ENCODE assay signal across 16 cellular contexts in genomic region chr2:206708286-206708685, GRCh38. TPM values are rescaled to one million over a fixed set of nuclear protein-coding genes. Genes with fewer than 3 reads are reported as not detected.
DNase-seq lines count a peak whose midpoint lies in the region; ATAC-seq and TF ChIP-seq lines count a peak whose summit lies in the region.
"Had no signal": no experiment of that assay in that cellular context is flagged by ENCODE, and none has a peak within 500 bp of the region (broad histone marks: within the 10 kb centered on the region; RNA-seq: fewer than 3 reads in every experiment).

No MANE protein-coding gene starts in this region.

- H3K27me3 Mint-ChIP-seq in activated naive CD8-positive, alpha-beta T cell treated with anti-CD3 and anti-CD28 coated beads, Interleukin-2, amount 50 U/mL, for 24 hours, result peaks cover 5% of the 10 kb centered on the region
- H3K27me3 Mint-ChIP-seq: CD4-positive, alpha-beta T cell had no signal

- no peaks in the 10 kb centered on the region for H3K4me1 ChIP-seq in mucosa of descending colon (ENCODE audit: low read depth)

- no peaks in the 10 kb centered on the region for H3K36me3 ChIP-seq in mucosa of descending colon (ENCODE audit: low read depth)

- ATAC-seq in mucosa of descending colon, result peak; percentile 86
- no peak for ATAC-seq in activated naive CD8-positive, alpha-beta T cell treated with anti-CD3 and anti-CD28 coated beads, Interleukin-2, amount 50 U/mL, for 24 hours
- ATAC-seq: GM12878, HepG2 had no signal

- CTCF ChIA-PET in HEK293T (lab: Yijun Ruan, JAX), result interaction anchor here (0.5 kb wide), 1 partner anchor 61 kb away, joined by 5 read pairs; no protein-coding TSS in a partner anchor

- peak; percentile 7 for DNase-seq in NCI-H748 (lab: John Stamatoyannopoulos, UW; ENCODE audit: unreplicated experiment)
- DNase-seq in NCI-H748 treated with DMSO at 0.1 percent for 48 hours (lab: John Stamatoyannopoulos, UW), result no peak
- DNase-seq in HEK293T (ENCODE audit: extremely low spot score), result no peak
- peak in 1 of 3 donors; percentile 48 for DNase-seq in mucosa of descending colon
- no peak for DNase-seq in activated T-cell treated with anti-CD3 and anti-CD28 coated beads for 4 hours
- DNase-seq in NCI-H524 treated with DMSO at 0.1 percent for 48 hours (lab: John Stamatoyannopoulos, UW), result no peak
- DNase-seq in activated naive CD8-positive, alpha-beta T cell treated with anti-CD3 and anti-CD28 coated beads, Interleukin-2, amount 50 U/mL, for 24 hours, result no peak
- DNase-seq: C1 segment of cervical spinal cord; CD4-positive, alpha-beta T cell; DMS79; GM23248; H7 had no signal

- no peak overlapping the region for H3K4me3 ChIP-seq in mucosa of descending colon
- H3K4me3 ChIP-seq: GM12878, GM23248 had no signal

- H3K4me3 Mint-ChIP-seq in activated naive CD8-positive, alpha-beta T cell treated with anti-CD3 and anti-CD28 coated beads, Interleukin-2, amount 50 U/mL, for 24 hours, result no peak overlapping the region
- H3K4me3 Mint-ChIP-seq: B cell; CD4-positive, alpha-beta T cell had no signal

- H3K9me3 ChIP-seq in mucosa of descending colon, result no peaks in the 10 kb centered on the region

- no peak overlapping the region for H3K27ac Mint-ChIP-seq in activated naive CD8-positive, alpha-beta T cell treated with anti-CD3 and anti-CD28 coated beads, Interleukin-2, amount 50 U/mL, for 24 hours
- H3K27ac Mint-ChIP-seq: B cell; CD4-positive, alpha-beta T cell had no signal

- intact Hi-C loops in mucosa of descending colon (cut with DNase I, micrococcal nuclease), result loop anchor here in 1 of 2 donors (10.0 kb wide), 1 partner anchor 777 kb away; no protein-coding TSS in a partner anchor

- H3K9me3 Mint-ChIP-seq in activated naive CD8-positive, alpha-beta T cell treated with anti-CD3 and anti-CD28 coated beads, Interleukin-2, amount 50 U/mL, for 24 hours, result no peaks in the 10 kb centered on the region
- H3K9me3 Mint-ChIP-seq: CD4-positive, alpha-beta T cell had no signal

- POLR2A ChIA-PET in HEK293T (lab: Yijun Ruan, JAX), result no interaction called here

- TF ChIP-seq CTCF in mucosa of descending colon (IDR thresholded peaks at IDR 0.05), result no peak

- H3K36me3 Mint-ChIP-seq in activated naive CD8-positive, alpha-beta T cell treated with anti-CD3 and anti-CD28 coated beads, Interleukin-2, amount 50 U/mL, for 24 hours (ENCODE audit: low read depth), result no peaks in the 10 kb centered on the region

- H3K4me1 Mint-ChIP-seq in activated naive CD8-positive, alpha-beta T cell treated with anti-CD3 and anti-CD28 coated beads, Interleukin-2, amount 50 U/mL, for 24 hours, result no peaks in the 10 kb centered on the region
- H3K4me1 Mint-ChIP-seq: B cell had no signal

TF ChIP-seq in HEK293T, 16 proteins besides CTCF, POLR2A, EP300 and RAD21:
- TF ChIP-seq HDGF (IDR thresholded peaks at IDR 0.05; ENCODE audit: borderline replicate concordance) (no peak), PKNOX1 (IDR thresholded peaks at IDR 0.05) (peak; percentile 67; the same call in 1 of the 2 replicates), CTBP1 (IDR thresholded peaks at IDR 0.05; ENCODE audit: borderline replicate concordance) (peak; percentile 26; the same call in 1 of the 2 replicates)

RNA-seq across cellular contexts. Expression of gene DYTN, which starts 9.9 kb away (rescaled TPM):
- not detected for total RNA-seq in mucosa of descending colon
- total RNA-seq: B cell; CD4-positive, alpha-beta T cell; G401; GM23248; H7; HepG2 had no signal

RNA-seq across cellular contexts. Expression of gene MDH1B, which starts 56.8 kb away (rescaled TPM):
- under 1 TPM; 0.26 to 0.60 (median 0.34) TPM for total RNA-seq in mucosa of descending colon

RNA-seq across cellular contexts. Expression of gene FASTKD2, which starts 57.1 kb away (rescaled TPM):
- total RNA-seq in mucosa of descending colon, result 10 to 100 TPM; 19.3 to 23.3 (median 21.7) TPM
